ENCODE assay signal across 1 cellular context in the genomic region with DNA sequence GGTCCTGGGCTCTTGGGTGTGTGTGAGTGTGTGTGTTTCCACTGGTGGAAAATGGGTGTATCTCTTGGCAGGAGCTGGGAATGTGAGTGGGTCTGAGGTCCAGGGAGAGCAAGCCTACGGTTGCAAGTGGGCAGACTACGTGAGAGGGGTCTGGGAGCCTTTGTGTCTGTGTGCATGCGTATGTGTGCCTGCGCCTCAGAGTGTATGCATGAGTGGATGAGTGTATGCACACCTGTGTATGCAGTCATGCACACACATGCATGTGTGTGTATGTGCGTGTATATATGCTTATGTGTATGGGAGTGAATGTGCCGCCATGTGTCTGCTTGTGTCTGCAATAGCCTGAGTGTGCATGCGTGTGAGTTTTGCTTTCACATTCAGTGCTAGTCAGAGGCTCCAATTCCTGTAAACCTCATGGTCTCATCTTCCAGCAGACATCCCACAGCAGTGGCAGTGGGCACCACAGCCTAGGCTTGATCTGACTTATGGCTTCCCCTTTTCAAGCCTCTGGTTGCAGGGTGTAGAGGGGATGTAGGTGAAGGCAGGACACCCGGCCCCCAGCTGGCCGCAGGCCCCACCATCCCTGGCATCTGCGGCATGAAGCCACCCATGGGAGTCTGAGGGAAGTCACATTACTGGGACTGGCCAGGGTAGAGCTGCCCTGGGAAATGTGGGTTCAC.
TF ChIP-seq lines count a peak whose summit lies in the region.

No MANE protein-coding gene starts in this region.

TF ChIP-seq in IMR-90, 13 proteins besides CTCF, POLR2A, EP300 and RAD21:
- TF ChIP-seq SMC3 (IDR thresholded peaks at IDR 0.05; ENCODE audit: low read depth, low read length) (no peak), CHD1 (IDR thresholded peaks at IDR 0.05; ENCODE audit: low read depth, low read length) (no peak), FOS (IDR thresholded peaks at IDR 0.05; ENCODE audit: low read depth, low read length) (no peak), RFX5 (IDR thresholded peaks at IDR 0.05; ENCODE audit: low read depth, low read length) (no peak), RCOR1 (IDR thresholded peaks at IDR 0.05; ENCODE audit: insufficient replicate concordance, low read length) (no peak), MAFK (IDR thresholded peaks at IDR 0.05; ENCODE audit: low read depth, low read length) (no peak), NFE2L2 (IDR thresholded peaks at IDR 0.05; ENCODE audit: low read depth, low read length) (no peak), MAZ (IDR thresholded peaks at IDR 0.05; ENCODE audit: borderline replicate concordance, low read depth, low read length) (no peak), CEBPB (IDR thresholded peaks at IDR 0.05; ENCODE audit: low read depth, low read length) (no peak), BHLHE40 (IDR thresholded peaks at IDR 0.05; ENCODE audit: low read depth, low read length) (no peak), MXI1 (IDR thresholded peaks at IDR 0.05; ENCODE audit: borderline replicate concordance, low read depth, low read length) (no peak)
- TF ChIP-seq, protein P1, sequence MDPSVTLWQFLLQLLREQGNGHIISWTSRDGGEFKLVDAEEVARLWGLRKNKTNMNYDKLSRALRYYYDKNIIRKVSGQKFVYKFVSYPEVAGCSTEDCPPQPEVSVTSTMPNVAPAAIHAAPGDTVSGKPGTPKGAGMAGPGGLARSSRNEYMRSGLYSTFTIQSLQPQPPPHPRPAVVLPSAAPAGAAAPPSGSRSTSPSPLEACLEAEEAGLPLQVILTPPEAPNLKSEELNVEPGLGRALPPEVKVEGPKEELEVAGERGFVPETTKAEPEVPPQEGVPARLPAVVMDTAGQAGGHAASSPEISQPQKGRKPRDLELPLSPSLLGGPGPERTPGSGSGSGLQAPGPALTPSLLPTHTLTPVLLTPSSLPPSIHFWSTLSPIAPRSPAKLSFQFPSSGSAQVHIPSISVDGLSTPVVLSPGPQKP (IDR thresholded peaks at IDR 0.05; ENCODE audit: borderline replicate concordance, low read depth, low read length) = no peak
- TF ChIP-seq, protein P2, sequence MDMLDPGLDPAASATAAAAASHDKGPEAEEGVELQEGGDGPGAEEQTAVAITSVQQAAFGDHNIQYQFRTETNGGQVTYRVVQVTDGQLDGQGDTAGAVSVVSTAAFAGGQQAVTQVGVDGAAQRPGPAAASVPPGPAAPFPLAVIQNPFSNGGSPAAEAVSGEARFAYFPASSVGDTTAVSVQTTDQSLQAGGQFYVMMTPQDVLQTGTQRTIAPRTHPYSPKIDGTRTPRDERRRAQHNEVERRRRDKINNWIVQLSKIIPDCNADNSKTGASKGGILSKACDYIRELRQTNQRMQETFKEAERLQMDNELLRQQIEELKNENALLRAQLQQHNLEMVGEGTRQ (IDR thresholded peaks at IDR 0.05; ENCODE audit: low read depth, low read length) = no peak
TF ChIP-seq in IMR-90: peak in this region for 0.
